In the genomic region with DNA sequence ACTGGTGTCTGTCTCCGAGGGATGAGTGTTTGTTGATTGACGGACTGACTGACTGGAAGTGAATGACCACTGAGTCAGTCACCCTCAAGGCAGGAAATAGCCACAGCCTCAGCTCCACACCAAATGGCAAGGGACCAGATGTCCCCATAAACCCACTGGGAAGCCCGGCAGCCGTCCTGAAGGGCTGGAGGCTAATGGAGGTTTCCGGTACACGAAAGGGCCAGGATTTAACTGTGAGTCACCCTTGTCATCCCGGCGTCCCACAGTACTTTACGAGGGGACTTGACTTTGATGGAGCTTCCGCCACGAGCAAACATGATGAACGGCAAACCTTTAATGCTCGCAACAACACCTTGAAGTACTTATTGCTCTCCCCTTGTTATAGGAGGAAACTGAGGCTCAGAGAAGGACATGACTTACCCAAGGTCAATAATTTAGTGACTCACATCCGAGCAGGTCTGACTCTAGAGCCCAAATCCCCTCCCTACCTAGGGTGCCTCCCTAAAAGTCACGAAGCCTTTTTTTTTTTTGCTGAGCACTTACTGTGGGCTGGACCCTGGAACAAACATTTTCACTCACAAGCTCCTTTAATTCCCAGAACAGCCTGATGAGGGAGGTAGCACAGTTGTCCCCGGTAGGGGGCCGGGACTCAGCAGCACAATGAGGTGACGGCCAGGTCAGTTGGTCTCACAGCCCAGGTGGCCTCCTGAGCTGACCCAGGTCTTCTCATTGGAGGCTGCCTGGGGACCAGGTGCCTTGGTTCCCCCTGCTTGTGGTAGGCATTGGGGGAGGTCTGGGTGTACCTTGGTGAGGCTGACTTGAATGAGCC, we compare ENCODE assay signal across 1 cellular context.
TF ChIP-seq lines count a peak whose summit lies in the region.

No MANE protein-coding gene starts in this region.

TF ChIP-seq in H1, 55 proteins besides CTCF, POLR2A, EP300 and RAD21:
- TF ChIP-seq KDM4A (IDR thresholded peaks at IDR 0.05; ENCODE audit: low read depth, low read length, severe bottlenecking) (no peak), RBBP5 (IDR thresholded peaks at IDR 0.05; ENCODE audit: borderline replicate concordance, low read depth, low read length) (no peak), NANOG (IDR thresholded peaks at IDR 0.05; ENCODE audit: insufficient read depth, low read depth, low read length, poor library complexity, severe bottlenecking) (no peak), SUZ12 (IDR thresholded peaks at IDR 0.05; ENCODE audit: low read length) (no peak), TAF1 (IDR thresholded peaks at IDR 0.05; ENCODE audit: low read depth, low read length) (no peak), SP2 (IDR thresholded peaks at IDR 0.05; ENCODE audit: low read length) (no peak), JUND (IDR thresholded peaks at IDR 0.05; ENCODE audit: low read length) (no peak), CBX8 (IDR thresholded peaks at IDR 0.05; ENCODE audit: borderline replicate concordance, low read depth, low read length) (no peak), GTF2F1 (IDR thresholded peaks at IDR 0.05; ENCODE audit: borderline replicate concordance, low read depth, low read length) (no peak), RXRA (IDR thresholded peaks at IDR 0.05; ENCODE audit: insufficient read depth, low read depth, low read length) (no peak), KDM1A (IDR thresholded peaks at IDR 0.05; ENCODE audit: borderline replicate concordance, low read length) (no peak), EZH2 (IDR thresholded peaks at IDR 0.05; ENCODE audit: low read depth, low read length, severe bottlenecking) (no peak)
- TF ChIP-seq, protein P1, sequence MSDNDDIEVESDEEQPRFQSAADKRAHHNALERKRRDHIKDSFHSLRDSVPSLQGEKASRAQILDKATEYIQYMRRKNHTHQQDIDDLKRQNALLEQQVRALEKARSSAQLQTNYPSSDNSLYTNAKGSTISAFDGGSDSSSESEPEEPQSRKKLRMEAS (IDR thresholded peaks at IDR 0.05), result no peak
- TF ChIP-seq, protein P2, sequence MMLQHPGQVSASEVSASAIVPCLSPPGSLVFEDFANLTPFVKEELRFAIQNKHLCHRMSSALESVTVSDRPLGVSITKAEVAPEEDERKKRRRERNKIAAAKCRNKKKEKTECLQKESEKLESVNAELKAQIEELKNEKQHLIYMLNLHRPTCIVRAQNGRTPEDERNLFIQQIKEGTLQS (IDR thresholded peaks at IDR 0.05; ENCODE audit: insufficient read depth, low read depth, low read length), result no peak
- TF ChIP-seq, protein P3, sequence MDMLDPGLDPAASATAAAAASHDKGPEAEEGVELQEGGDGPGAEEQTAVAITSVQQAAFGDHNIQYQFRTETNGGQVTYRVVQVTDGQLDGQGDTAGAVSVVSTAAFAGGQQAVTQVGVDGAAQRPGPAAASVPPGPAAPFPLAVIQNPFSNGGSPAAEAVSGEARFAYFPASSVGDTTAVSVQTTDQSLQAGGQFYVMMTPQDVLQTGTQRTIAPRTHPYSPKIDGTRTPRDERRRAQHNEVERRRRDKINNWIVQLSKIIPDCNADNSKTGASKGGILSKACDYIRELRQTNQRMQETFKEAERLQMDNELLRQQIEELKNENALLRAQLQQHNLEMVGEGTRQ (IDR thresholded peaks at IDR 0.05; ENCODE audit: low read length), result no peak
